ENCODE assay signal across 33 cellular contexts in the genomic region with DNA sequence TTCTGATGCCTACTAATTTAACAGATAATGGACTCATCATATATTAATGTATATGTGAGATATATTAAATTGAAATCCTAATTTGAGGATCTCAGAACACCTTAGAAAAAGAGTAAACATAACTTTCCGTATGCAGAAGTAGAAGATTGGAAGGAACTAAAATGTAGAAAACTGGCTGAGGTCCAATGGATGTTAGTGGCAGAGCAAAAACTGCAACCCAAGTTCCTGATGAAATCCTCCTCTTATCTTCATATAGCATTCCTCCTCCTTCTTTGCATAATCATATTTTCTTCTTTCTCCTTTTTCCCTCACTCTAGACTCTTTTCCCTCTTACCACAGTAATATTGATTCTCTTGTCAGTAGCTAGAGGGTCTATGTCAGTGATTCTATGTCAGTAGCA. TPM values are rescaled to one million over a fixed set of nuclear protein-coding genes. Genes with fewer than 3 reads are reported as not detected.
"Had no signal": no experiment of that assay in that cellular context is flagged by ENCODE, and none has a peak within 500 bp of the region (broad histone marks: within the 10 kb centered on the region; RNA-seq: fewer than 3 reads in every experiment).

No MANE protein-coding gene starts in this region.

- H3K27ac Mint-ChIP-seq: mesothelial cell of epicardium; naive B cell; natural killer cell treated with Interleukin-12 subunit alpha and Interleukin-12 subunit beta and Interleukin-15 and Interleukin-18, amount 100 ng/mL, for 72 hours; neural progenitor cell; stimulated activated naive CD8-positive, alpha-beta T cell treated with anti-CD3 and anti-CD28 coated beads, Interleukin-15, amount 100 ng/mL, for 72 hours had no signal

- H3K4me3 Mint-ChIP-seq: mesothelial cell of epicardium; naive B cell; natural killer cell treated with Interleukin-12 subunit alpha and Interleukin-12 subunit beta and Interleukin-15 and Interleukin-18, amount 100 ng/mL, for 72 hours; stimulated activated naive CD8-positive, alpha-beta T cell treated with anti-CD3 and anti-CD28 coated beads, Interleukin-15, amount 100 ng/mL, for 72 hours had no signal

- H3K4me2 ChIP-seq: smooth muscle cell had no signal

- H3K4me1 ChIP-seq: foreskin keratinocyte, left lung, prostate gland, upper lobe of right lung, uterus had no signal

- FAIRE-seq: endothelial cell of umbilical vein, islet of Langerhans had no signal

- H3K27ac ChIP-seq: esophagus muscularis mucosa, foreskin keratinocyte, gastroesophageal sphincter, heart right ventricle, left lung, neural progenitor cell, prostate gland, right atrium auricular region, suprapubic skin, transverse colon, upper lobe of right lung, uterus had no signal

- H3K4me3 ChIP-seq: esophagus muscularis mucosa, gastroesophageal sphincter, heart right ventricle, left lung, mucosa of descending colon, prostate gland, right atrium auricular region, smooth muscle cell, suprapubic skin, transverse colon, upper lobe of right lung, uterus had no signal

- H3K9me3 ChIP-seq: esophagus muscularis mucosa, heart right ventricle, left lung, mucosa of descending colon, prostate gland, right atrium auricular region, suprapubic skin, transverse colon, upper lobe of right lung, uterus had no signal

- H3K9me3 Mint-ChIP-seq: mesothelial cell of epicardium, neural progenitor cell had no signal

- H3K36me3 Mint-ChIP-seq: mesothelial cell of epicardium, neural progenitor cell had no signal

- H3K36me3 ChIP-seq: esophagus muscularis mucosa, gastroesophageal sphincter, heart right ventricle, left lung, neural progenitor cell, prostate gland, right atrium auricular region, suprapubic skin, transverse colon, upper lobe of right lung, uterus had no signal

- H3K9ac ChIP-seq: neural progenitor cell had no signal

- ATAC-seq: foreskin keratinocyte; gastroesophageal sphincter; heart right ventricle; left lung; mucosa of descending colon; natural killer cell treated with Interleukin-12 subunit alpha and Interleukin-12 subunit beta and Interleukin-15 and Interleukin-18, amount 100 ng/mL, for 72 hours; sciatic nerve; stimulated activated naive CD8-positive, alpha-beta T cell treated with anti-CD3 and anti-CD28 coated beads, Interleukin-15, amount 100 ng/mL, for 72 hours; upper lobe of right lung had no signal

- DNase-seq: dermis blood vessel endothelial cell; effector memory CD4-positive, alpha-beta T cell; foreskin keratinocyte; heart right ventricle; hippocampal formation; left cardiac atrium; left lung; mesenchymal stem cell; mucosa of descending colon; naive B cell; stimulated activated CD4-positive, alpha-beta T cell treated with anti-CD3 and anti-CD28 coated beads, Interleukin-12 subunit alpha, Interleukin-12 subunit beta, amount 100 ng/mL, for 4 hours; stimulated activated CD4-positive, alpha-beta T cell treated with anti-CD3 and anti-CD28 coated beads, Interleukin-1b, Interleukin-23, amount 100 ng/mL, for 48 hours; stimulated activated CD4-positive, alpha-beta T cell treated with anti-CD3 and anti-CD28 coated beads, Interleukin-4, amount 100 ng/mL, for 1 hour; stimulated activated CD8-positive, alpha-beta memory T cell treated with anti-CD3 and anti-CD28 coated beads, Interleukin-4, amount 100 ng/mL, for 48 hours; stimulated activated naive CD4-positive, alpha-beta T cell; stimulated activated naive CD8-positive, alpha-beta T cell treated with anti-CD3 and anti-CD28 coated beads, Interleukin-15, amount 100 ng/mL, for 72 hours; transverse colon; upper lobe of right lung; uterus had no signal

RNA-seq across cellular contexts. Expression of gene INA, which starts 6.0 kb away (rescaled TPM):
- total RNA-seq: dermis blood vessel endothelial cell, heart right ventricle, left cardiac atrium, right atrium auricular region, sciatic nerve, upper lobe of right lung had no signal

RNA-seq across cellular contexts. Expression of gene RPEL1, which starts 37.3 kb away (rescaled TPM):
- total RNA-seq: endothelial cell of umbilical vein; foreskin keratinocyte; gastroesophageal sphincter; heart right ventricle; left cardiac atrium; lower leg skin; mesothelial cell of epicardium; natural killer cell treated with Interleukin-12 subunit alpha and Interleukin-12 subunit beta and Interleukin-15 and Interleukin-18, amount 100 ng/mL, for 72 hours; osteocyte; prostate gland; right atrium auricular region; sciatic nerve; smooth muscle cell; suprapubic skin; transverse colon; upper lobe of right lung had no signal
- polyA plus RNA-seq: foreskin keratinocyte, smooth muscle cell had no signal
